ENCODE assay signal across 13 cellular contexts in the genomic region with DNA sequence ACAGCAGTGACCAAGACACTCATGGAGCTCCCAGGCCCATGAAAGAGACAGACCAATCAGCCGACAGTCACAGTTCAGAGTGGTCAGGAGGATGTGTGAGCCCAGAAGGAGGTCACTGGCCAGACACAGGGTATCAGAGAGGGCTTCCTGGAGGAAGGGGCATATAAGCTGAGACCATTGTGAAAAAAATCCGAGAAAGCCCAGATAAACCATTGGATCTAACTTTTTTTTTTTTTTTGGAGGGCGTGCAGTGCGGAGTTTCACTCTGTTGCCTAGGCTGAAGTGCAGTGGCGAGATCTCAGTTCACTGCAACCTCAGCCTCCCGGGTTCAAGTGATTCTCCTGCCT. TPM values are rescaled to one million over a fixed set of nuclear protein-coding genes. Genes with fewer than 3 reads are reported as not detected.
DNase-seq lines count a peak whose midpoint lies in the region; ATAC-seq and TF ChIP-seq lines count a peak whose summit lies in the region.
"Had no signal": no experiment of that assay in that cellular context is flagged by ENCODE, and none has a peak within 500 bp of the region (broad histone marks: within the 10 kb centered on the region; RNA-seq: fewer than 3 reads in every experiment).

No MANE protein-coding gene starts in this region.

- H3K27me3 ChIP-seq in adrenal gland (no peaks in the 10 kb centered on the region), foreskin keratinocyte (no peaks in the 10 kb centered on the region)
- no peaks in the 10 kb centered on the region for H3K27me3 ChIP-seq in naive thymus-derived CD4-positive, alpha-beta T cell (ENCODE audit: control insufficient read depth in 2 of 2, insufficient read depth in 2 of 2, low read length in 2 of 2)

- H3K4me1 ChIP-seq in adrenal gland (replicated peaks in 1 of 2) (peaks cover 44 to 49% of the 10 kb centered on the region in 2 donors), foreskin keratinocyte (peaks cover 17% of the 10 kb centered on the region)
- H3K4me1 ChIP-seq in naive thymus-derived CD4-positive, alpha-beta T cell (ENCODE audit: control insufficient read depth in 2 of 2, insufficient read depth in 2 of 2, low read length in 2 of 2): peaks cover 22 to 34% of the 10 kb centered on the region in 2 donors

- H3K27ac ChIP-seq in adrenal gland (peak overlapping the region; percentile 44 to 97 (median 95)), foreskin keratinocyte (peak overlapping the region; percentile 5)
- H3K27ac ChIP-seq in naive thymus-derived CD4-positive, alpha-beta T cell (ENCODE audit: low read depth, low read length): no peak overlapping the region

- H3K4me3 ChIP-seq in AG10803 (ENCODE audit: low read length) (peak overlapping the region; percentile 53; the same call in 1 of the 2 replicates), adrenal gland (peak overlapping the region in 1 of 4 donors; percentile 72)
- H3K4me3 ChIP-seq in naive thymus-derived CD4-positive, alpha-beta T cell (ENCODE audit: low read length): no peak overlapping the region

- TF ChIP-seq POLR2A in adrenal gland (IDR thresholded peaks at IDR 0.05): no peak

- POLR2A ChIA-PET in naive thymus-derived CD4-positive, alpha-beta T cell (lab: Charles Lee): interaction anchor here (0.6 to 1.5 kb wide), 2 partner anchors 35 to 78 kb away, joined by 3 to 4 read pairs; no protein-coding TSS in a partner anchor

- no peak for ATAC-seq in foreskin keratinocyte
- no peak for ATAC-seq in naive thymus-derived CD4-positive, alpha-beta T cell
- ATAC-seq in HG03442 (IDR thresholded peaks at IDR 0.05; ENCODE audit: unreplicated experiment): no peak

- H3K9me3 Mint-ChIP-seq in progenitor cell of endocrine pancreas (ENCODE audit: low read depth): no peaks in the 10 kb centered on the region
- H3K9me3 Mint-ChIP-seq in naive thymus-derived CD4-positive, alpha-beta T cell: peaks cover 0 to 5% (median 0%) of the 10 kb centered on the region in 11 donors

- peaks cover 0 to 24% of the 10 kb centered on the region in 2 donors for H3K36me3 ChIP-seq in adrenal gland (replicated peaks in 1 of 2)
- H3K36me3 ChIP-seq in naive thymus-derived CD4-positive, alpha-beta T cell (ENCODE audit: control insufficient read depth in 2 of 3, insufficient read depth in 3 of 3, low read length in 3 of 3): peaks cover 0 to 6% (median 0%) of the 10 kb centered on the region in 3 experiments

- H3K9me3 ChIP-seq in adrenal gland (replicated peaks in 1 of 3): no peaks in the 10 kb centered on the region
- no peaks in the 10 kb centered on the region for H3K9me3 ChIP-seq in naive thymus-derived CD4-positive, alpha-beta T cell (ENCODE audit: control insufficient read depth in 2 of 3, low read length in 3 of 3)

- CTCF ChIA-PET in naive thymus-derived CD4-positive, alpha-beta T cell (lab: Charles Lee): interaction anchor here (1.0 kb wide), 1 partner anchor 80 kb away, joined by 4 read pairs; no protein-coding TSS in a partner anchor

- 78 to 95% (median 81%) methylated on average over 6 of the region's 6 CpGs for WGBS in adrenal gland, 4 donors

- DNase-seq in AG10803 (ENCODE audit: low read depth) (no peak), adrenal gland (no peak), foreskin keratinocyte (no peak), progenitor cell of endocrine pancreas (ENCODE audit: low spot score, unreplicated experiment) (no peak), GOT3 (lab: John Stamatoyannopoulos, UW) (no peak), COLO829 (ENCODE audit: low spot score) (no peak)
- no peak for DNase-seq in naive thymus-derived CD4-positive, alpha-beta T cell
- DNase-seq: activated CD8-positive, alpha-beta memory T cell treated with anti-CD3 and anti-CD28 coated beads for 24 hours; COR-L47; kidney glomerular epithelial cell; NCI-H2081; stimulated activated CD4-positive, alpha-beta T cell treated with anti-CD3 and anti-CD28 coated beads, Interleukin-4, amount 100 ng/mL, for 24 hours had no signal

- H3K4me1 Mint-ChIP-seq in progenitor cell of endocrine pancreas (ENCODE audit: low read depth): peaks cover 26% of the 10 kb centered on the region
- peaks cover 24 to 69% (median 54%) of the 10 kb centered on the region in 7 donors for H3K4me1 Mint-ChIP-seq in naive thymus-derived CD4-positive, alpha-beta T cell

- TF ChIP-seq CTCF in AG10803 (conservative IDR thresholded peaks at IDR 0.05; ENCODE audit: low read length): no peak
- TF ChIP-seq CTCF in adrenal gland (IDR thresholded peaks at IDR 0.05): no peak
- TF ChIP-seq CTCF in foreskin keratinocyte (conservative IDR thresholded peaks at IDR 0.05): no peak
- no peak for TF ChIP-seq CTCF in progenitor cell of endocrine pancreas (IDR thresholded peaks at IDR 0.05; ENCODE audit: unreplicated experiment)

- H3K27me3 Mint-ChIP-seq in progenitor cell of endocrine pancreas: no peaks in the 10 kb centered on the region
- no peaks in the 10 kb centered on the region for H3K27me3 Mint-ChIP-seq in naive thymus-derived CD4-positive, alpha-beta T cell

- peak overlapping the region; percentile 63 for H3K4me3 Mint-ChIP-seq in progenitor cell of endocrine pancreas (ENCODE audit: low read depth)
- H3K4me3 Mint-ChIP-seq in naive thymus-derived CD4-positive, alpha-beta T cell: peak overlapping the region in 5 of 10 donors; percentile 67 to 88 (median 81)

- intact Hi-C loops in adrenal gland (cut with DNase I): no loop called here
- intact Hi-C loops in naive thymus-derived CD4-positive, alpha-beta T cell (cut with micrococcal nuclease): no loop called here

- peaks cover 13% of the 10 kb centered on the region for H3K36me3 Mint-ChIP-seq in progenitor cell of endocrine pancreas (ENCODE audit: insufficient read depth)
- H3K36me3 Mint-ChIP-seq in naive thymus-derived CD4-positive, alpha-beta T cell: peaks cover 0 to 46% (median 8%) of the 10 kb centered on the region in 5 donors

- no peak overlapping the region for H3K27ac Mint-ChIP-seq in progenitor cell of endocrine pancreas
- peak overlapping the region in 1 of 9 donors; percentile 30 for H3K27ac Mint-ChIP-seq in naive thymus-derived CD4-positive, alpha-beta T cell

RNA-seq across cellular contexts. Expression of a gene that starts 4.2 kb away (rescaled TPM):
- total RNA-seq in adrenal gland: 10 to 100 TPM; 14.9 to 36.1 (median 22.5) TPM
- 10 to 100 TPM in 2 of 3 donors, 1 to 10 TPM in 1; 7.8 to 27.6 (median 24.9) TPM for polyA plus RNA-seq in adrenal gland
- 24.1 and 35.7 TPM in 2 replicates for total RNA-seq in foreskin keratinocyte
- 20.7 and 30.5 TPM in 2 replicates for polyA plus RNA-seq in foreskin keratinocyte
- 20.1 and 20.7 TPM in 2 replicates for total RNA-seq in progenitor cell of endocrine pancreas
- 1 to 10 TPM; 4.9 to 9.0 (median 7.3) TPM for total RNA-seq in naive thymus-derived CD4-positive, alpha-beta T cell
- polyA plus RNA-seq in naive thymus-derived CD4-positive, alpha-beta T cell: 1 to 10 TPM; 3.0 to 6.5 TPM

RNA-seq across cellular contexts. Expression of a gene that starts 4.4 kb away (rescaled TPM):
- total RNA-seq in adrenal gland (10 to 100 TPM; 21.6 to 80.4 (median 51.9) TPM), foreskin keratinocyte (20.6 and 24.9 TPM in 2 replicates), progenitor cell of endocrine pancreas (55.8 and 58.6 TPM in 2 replicates)
- polyA plus RNA-seq in adrenal gland (10 to 100 TPM; 13.7 to 69.3 (median 36.9) TPM), foreskin keratinocyte (22.9 and 25.9 TPM in 2 replicates)
- total RNA-seq in naive thymus-derived CD4-positive, alpha-beta T cell: 10 to 100 TPM; 26.2 to 48.3 (median 43.8) TPM
- polyA plus RNA-seq in naive thymus-derived CD4-positive, alpha-beta T cell: 10 to 100 TPM; 14.4 to 21.9 TPM

RNA-seq across cellular contexts. Expression of a gene that starts 29.2 kb away (rescaled TPM):
- total RNA-seq in adrenal gland (10 to 100 TPM in 5 of 8 donors, 1 to 10 TPM in 3; 5.9 to 17.5 (median 12.2) TPM), foreskin keratinocyte (2.1 and 2.5 TPM in 2 replicates), progenitor cell of endocrine pancreas (21.1 and 22.5 TPM in 2 replicates)
- polyA plus RNA-seq in adrenal gland (10 to 100 TPM in 2 of 3 donors, 1 to 10 TPM in 1; 7.9 to 28.0 (median 18.6) TPM), foreskin keratinocyte (4.1 and 4.9 TPM in 2 replicates)
- 10 to 100 TPM in 1 of 5 experiments, 1 to 10 TPM in 4; 5.5 to 13.7 (median 7.8) TPM for total RNA-seq in naive thymus-derived CD4-positive, alpha-beta T cell
- 1 to 10 TPM; 3.2 to 3.6 TPM for polyA plus RNA-seq in naive thymus-derived CD4-positive, alpha-beta T cell

RNA-seq across cellular contexts. Expression of a gene that starts 29.9 kb away (rescaled TPM):
- 10 to 100 TPM; 18.5 to 91.3 (median 57.3) TPM for total RNA-seq in adrenal gland
- 100 to 1,000 TPM in 2 of 3 donors, 10 to 100 TPM in 1; 92.1 to 176 (median 164) TPM for polyA plus RNA-seq in adrenal gland
- 104 and 129 TPM in 2 replicates for total RNA-seq in foreskin keratinocyte
- 121 and 130 TPM in 2 replicates for polyA plus RNA-seq in foreskin keratinocyte
- 111 and 126 TPM in 2 replicates for total RNA-seq in progenitor cell of endocrine pancreas
- total RNA-seq in naive thymus-derived CD4-positive, alpha-beta T cell: 100 to 1,000 TPM in 1 of 5 experiments, 10 to 100 TPM in 4; 64.1 to 166 (median 72.7) TPM
- 10 to 100 TPM; 44.1 to 57.2 TPM for polyA plus RNA-seq in naive thymus-derived CD4-positive, alpha-beta T cell

RNA-seq across cellular contexts. Expression of a gene that starts 30.7 kb away (rescaled TPM):
- total RNA-seq in adrenal gland: 10 to 100 TPM in 7 of 8 donors, 1 to 10 TPM in 1; 9.1 to 53.5 (median 31.6) TPM
- polyA plus RNA-seq in adrenal gland: 10 to 100 TPM in 2 of 3 donors, 1 to 10 TPM in 1; 3.2 to 60.6 (median 29.7) TPM
- total RNA-seq in foreskin keratinocyte: 10.5 and 12.9 TPM in 2 replicates
- 8.5 and 10.2 TPM in 2 replicates for polyA plus RNA-seq in foreskin keratinocyte
- 14.6 and 20.9 TPM in 2 replicates for total RNA-seq in progenitor cell of endocrine pancreas
- total RNA-seq in naive thymus-derived CD4-positive, alpha-beta T cell: 10 to 100 TPM in 3 of 5 experiments, 1 to 10 TPM in 2; 9.0 to 28.6 (median 11.2) TPM
- 1 to 10 TPM in 1 of 2 donors, under 1 TPM in 1; 0.28 to 1.4 TPM for polyA plus RNA-seq in naive thymus-derived CD4-positive, alpha-beta T cell
